Comparison of ENCODE assay signal across 30 cellular contexts in the genomic region with DNA sequence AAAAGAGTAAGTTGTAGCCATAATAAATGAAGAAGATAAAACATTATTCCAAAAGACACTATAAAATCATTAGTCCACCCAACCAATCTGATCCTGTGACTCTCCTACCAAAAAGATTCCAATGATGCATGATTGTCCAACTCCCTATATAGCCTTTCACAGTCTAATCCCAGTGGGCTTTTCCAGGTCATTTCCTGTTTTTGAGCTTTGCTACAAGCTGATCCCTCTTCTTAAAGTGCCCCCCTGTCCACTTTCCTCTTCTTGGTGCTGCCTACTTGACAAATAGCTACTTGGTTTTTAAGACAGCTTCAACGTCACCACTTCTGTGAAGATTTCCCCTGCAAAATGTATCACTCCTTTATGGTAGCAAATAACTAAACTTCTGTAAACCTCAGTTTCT.
"Had no signal": no experiment of that assay in that cellular context is flagged by ENCODE, and none has a peak within 500 bp of the region (broad histone marks: within the 10 kb centered on the region; RNA-seq: fewer than 3 reads in every experiment).

No MANE protein-coding gene starts in this region.

- H3K27ac Mint-ChIP-seq: activated CD4-positive, alpha-beta T cell treated with anti-CD3 and anti-CD28 coated beads for 36 hours; activated CD8-positive, alpha-beta memory T cell treated with anti-CD3 and anti-CD28 coated beads, Interleukin-2, amount 10 ng/mL, durations not matched to agents 7 days and 5 days; activated CD8-positive, alpha-beta T cell treated with anti-CD3 and anti-CD28 coated beads, Interleukin-2, amount 10 ng/mL, durations not matched to agents 7 days and 5 days; activated naive CD4-positive, alpha-beta T cell treated with anti-CD3 and anti-CD28 coated beads for 36 hours; activated naive CD8-positive, alpha-beta T cell treated with anti-CD3 and anti-CD28 coated beads for 36 hours; effector memory CD8-positive, alpha-beta T cell; mesothelial cell of epicardium; naive thymus-derived CD4-positive, alpha-beta T cell; stimulated activated effector memory CD8-positive, alpha-beta T cell treated with anti-CD3 and anti-CD28 coated beads, Interleukin-12 subunit alpha, Interleukin-12 subunit beta, amount 100 ng/mL, for 72 hours; stimulated activated naive CD8-positive, alpha-beta T cell treated with anti-CD3 and anti-CD28 coated beads, Interleukin-15, Interleukin-2, amounts not matched to agents 100 ng/mL and 50 ng/mL, for 24 hours; T-cell; type B pancreatic cell had no signal

- H3K4me3 Mint-ChIP-seq: activated CD4-positive, alpha-beta T cell treated with anti-CD3 and anti-CD28 coated beads for 36 hours; activated CD8-positive, alpha-beta memory T cell treated with anti-CD3 and anti-CD28 coated beads, Interleukin-2, amount 10 ng/mL, durations not matched to agents 7 days and 5 days; activated CD8-positive, alpha-beta T cell treated with anti-CD3 and anti-CD28 coated beads, Interleukin-2, amount 10 ng/mL, durations not matched to agents 7 days and 5 days; activated naive CD4-positive, alpha-beta T cell treated with anti-CD3 and anti-CD28 coated beads for 36 hours; activated naive CD8-positive, alpha-beta T cell treated with anti-CD3 and anti-CD28 coated beads for 36 hours; effector memory CD8-positive, alpha-beta T cell; mesothelial cell of epicardium; naive thymus-derived CD4-positive, alpha-beta T cell; stimulated activated effector memory CD8-positive, alpha-beta T cell treated with anti-CD3 and anti-CD28 coated beads, Interleukin-12 subunit alpha, Interleukin-12 subunit beta, amount 100 ng/mL, for 72 hours; stimulated activated naive CD8-positive, alpha-beta T cell treated with anti-CD3 and anti-CD28 coated beads, Interleukin-15, Interleukin-2, amounts not matched to agents 100 ng/mL and 50 ng/mL, for 24 hours; T-cell; type B pancreatic cell had no signal

- DNase-seq: activated CD4-positive, alpha-beta T cell treated with anti-CD3 and anti-CD28 coated beads for 36 hours; activated CD4-positive, CD25-positive, alpha-beta regulatory T cell; activated CD8-positive, alpha-beta memory T cell treated with anti-CD3 and anti-CD28 coated beads, Interleukin-2, amount 10 ng/mL, durations not matched to agents 7 days and 5 days; activated CD8-positive, alpha-beta T cell treated with anti-CD3 and anti-CD28 coated beads, Interleukin-2, amount 10 ng/mL, durations not matched to agents 7 days and 5 days; activated effector memory CD4-positive, alpha-beta T cell treated with Interleukin-2 at 50 U/mL for 16 hours; activated naive CD4-positive, alpha-beta T cell treated with anti-CD3 and anti-CD28 coated beads for 36 hours; activated naive CD8-positive, alpha-beta T cell treated with anti-CD3 and anti-CD28 coated beads for 36 hours; adrenal gland; aorta; brain microvascular endothelial cell; dorsolateral prefrontal cortex; effector memory CD8-positive, alpha-beta T cell; erythroblast; foreskin melanocyte; islet precursor cell; left cardiac atrium; left ventricle myocardium superior; naive thymus-derived CD4-positive, alpha-beta T cell; ovary; retina; sigmoid colon; small intestine; stimulated activated CD4-positive, alpha-beta T cell treated with anti-CD3 and anti-CD28 coated beads, Interleukin-4, amount 100 ng/mL, for 24 hours; substantia nigra; T-cell; uterus had no signal

- H3K36me3 Mint-ChIP-seq: activated CD8-positive, alpha-beta memory T cell treated with anti-CD3 and anti-CD28 coated beads, Interleukin-2, amount 10 ng/mL, durations not matched to agents 7 days and 5 days; activated naive CD8-positive, alpha-beta T cell treated with anti-CD3 and anti-CD28 coated beads for 36 hours; mesothelial cell of epicardium; stimulated activated effector memory CD8-positive, alpha-beta T cell treated with anti-CD3 and anti-CD28 coated beads, Interleukin-12 subunit alpha, Interleukin-12 subunit beta, amount 100 ng/mL, for 72 hours; type B pancreatic cell had no signal

- H3K9me3 Mint-ChIP-seq: activated naive CD8-positive, alpha-beta T cell treated with anti-CD3 and anti-CD28 coated beads for 36 hours; effector memory CD8-positive, alpha-beta T cell; stimulated activated effector memory CD8-positive, alpha-beta T cell treated with anti-CD3 and anti-CD28 coated beads, Interleukin-12 subunit alpha, Interleukin-12 subunit beta, amount 100 ng/mL, for 72 hours; stimulated activated naive CD8-positive, alpha-beta T cell treated with anti-CD3 and anti-CD28 coated beads, Interleukin-15, Interleukin-2, amounts not matched to agents 100 ng/mL and 50 ng/mL, for 24 hours had no signal

- H3K4me1 Mint-ChIP-seq: activated CD4-positive, alpha-beta T cell treated with anti-CD3 and anti-CD28 coated beads for 36 hours; activated CD8-positive, alpha-beta memory T cell treated with anti-CD3 and anti-CD28 coated beads, Interleukin-2, amount 10 ng/mL, durations not matched to agents 7 days and 5 days; activated naive CD8-positive, alpha-beta T cell treated with anti-CD3 and anti-CD28 coated beads for 36 hours; naive thymus-derived CD4-positive, alpha-beta T cell; stimulated activated effector memory CD8-positive, alpha-beta T cell treated with anti-CD3 and anti-CD28 coated beads, Interleukin-12 subunit alpha, Interleukin-12 subunit beta, amount 100 ng/mL, for 72 hours; T-cell had no signal

- H3K27me3 Mint-ChIP-seq: activated CD4-positive, alpha-beta T cell treated with anti-CD3 and anti-CD28 coated beads for 36 hours; activated naive CD8-positive, alpha-beta T cell treated with anti-CD3 and anti-CD28 coated beads for 36 hours had no signal

- ATAC-seq: activated CD4-positive, alpha-beta T cell treated with anti-CD3 and anti-CD28 coated beads for 36 hours; activated CD8-positive, alpha-beta memory T cell treated with anti-CD3 and anti-CD28 coated beads, Interleukin-2, amount 10 ng/mL, durations not matched to agents 7 days and 5 days; activated CD8-positive, alpha-beta T cell treated with anti-CD3 and anti-CD28 coated beads, Interleukin-2, amount 10 ng/mL, durations not matched to agents 7 days and 5 days; effector memory CD8-positive, alpha-beta T cell; left ventricle myocardium superior; naive thymus-derived CD4-positive, alpha-beta T cell; stimulated activated effector memory CD8-positive, alpha-beta T cell treated with anti-CD3 and anti-CD28 coated beads, Interleukin-12 subunit alpha, Interleukin-12 subunit beta, amount 100 ng/mL, for 72 hours; T-cell had no signal
